In the genomic region with DNA sequence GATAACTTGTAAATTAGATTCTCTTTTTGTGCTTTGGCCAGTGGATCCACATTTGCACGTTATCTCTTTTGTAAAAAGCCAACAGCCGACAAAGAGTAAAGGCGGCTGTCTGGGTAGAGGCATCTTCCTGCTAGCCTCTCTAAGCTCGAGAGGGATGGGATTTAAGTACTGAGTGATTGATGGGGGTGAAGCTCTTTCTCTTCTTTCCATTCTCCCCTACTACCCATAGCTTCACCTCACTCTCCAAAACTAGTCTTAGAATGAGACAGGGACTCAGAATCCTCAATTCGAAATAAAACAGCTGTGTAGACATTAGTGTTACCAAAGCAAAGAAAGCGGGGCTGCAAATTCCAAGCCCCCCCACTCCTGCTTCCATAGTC, we compare ENCODE assay signal across 8 cellular contexts. TPM values are rescaled to one million over a fixed set of nuclear protein-coding genes. Genes with fewer than 3 reads are reported as not detected.
DNase-seq lines count a peak whose midpoint lies in the region; ATAC-seq and TF ChIP-seq lines count a peak whose summit lies in the region.

No MANE protein-coding gene starts in this region.

- peak overlapping the region in 9 of 10 donors; percentile 6 to 91 (median 40) for H3K27ac ChIP-seq in heart right ventricle
- H3K27ac ChIP-seq in iPS-18a (ENCODE audit: low read length): no peak overlapping the region
- H3K27ac ChIP-seq in uterus: peak overlapping the region; percentile 39 to 92

- H3K4me3 ChIP-seq in heart right ventricle: peak overlapping the region in 7 of 10 donors; percentile 29 to 94 (median 90)
- H3K4me3 ChIP-seq in iPS-18a (ENCODE audit: low read length): peak overlapping the region; percentile 93
- H3K4me3 ChIP-seq in uterus: peak overlapping the region in 1 of 2 donors; percentile 15

- peaks cover 0 to 7% (median 0%) of the 10 kb centered on the region in 9 donors for H3K36me3 ChIP-seq in heart right ventricle
- peaks cover 15% of the 10 kb centered on the region for H3K36me3 ChIP-seq in iPS-18a (ENCODE audit: control insufficient read depth, low read depth, low read length)
- H3K36me3 ChIP-seq in uterus: no peaks in the 10 kb centered on the region

- intact Hi-C loops in heart right ventricle (cut with DNase I): loop anchor here in 5 of 10 donors (2.0 to 10.0 kb wide), 5 partner anchors 64 to 134 kb away; no protein-coding TSS in a partner anchor
- intact Hi-C loops in cardiac septum (cut with DNase I): loop anchor here (2.0 kb wide), 1 partner anchor 70 kb away; no protein-coding TSS in a partner anchor
- intact Hi-C loops in uterus (cut with DNase I; ENCODE audit: low total_unique reads): no loop called here

- H3K27ac Mint-ChIP-seq in T-cell: peak overlapping the region in 1 of 2 donors; percentile 1

- WGBS in heart right ventricle, 2 donors: 57 to 62% methylated on average over 6 of the region's 6 CpGs

- peak overlapping the region in 2 of 3 donors; percentile 28 to 93 for H3K4me3 Mint-ChIP-seq in T-cell

- peaks cover 20 to 47% (median 31%) of the 10 kb centered on the region in 3 donors for H3K4me1 Mint-ChIP-seq in T-cell

- H3K9me3 Mint-ChIP-seq in T-cell: no peaks in the 10 kb centered on the region

- DNase-seq in heart right ventricle (no peak), cardiac septum (ENCODE audit: low spot score) (no peak), T-cell (no peak), uterus (no peak), Ammon's horn (ENCODE audit: low spot score) (no peak)

- peaks cover 8 to 64% (median 49%) of the 10 kb centered on the region in 9 donors for H3K4me1 ChIP-seq in heart right ventricle
- H3K4me1 ChIP-seq in iPS-18a (ENCODE audit: control insufficient read depth, low read depth, low read length): peaks cover 65% of the 10 kb centered on the region
- no peaks in the 10 kb centered on the region for H3K4me1 ChIP-seq in uterus

- no peaks in the 10 kb centered on the region for H3K27me3 ChIP-seq in heart right ventricle
- H3K27me3 ChIP-seq in iPS-18a (ENCODE audit: control insufficient read depth, insufficient read depth, low read length): peaks cover 4% of the 10 kb centered on the region
- H3K27me3 ChIP-seq in uterus: no peaks in the 10 kb centered on the region

- no peaks in the 10 kb centered on the region for H3K9me3 ChIP-seq in heart right ventricle
- H3K9me3 ChIP-seq in iPS-18a (ENCODE audit: control insufficient read depth, low read depth, low read length): no peaks in the 10 kb centered on the region
- no peaks in the 10 kb centered on the region for H3K9me3 ChIP-seq in uterus

- H3K9ac ChIP-seq in iPS-18a (ENCODE audit: low read length): peak overlapping the region; percentile 35

- peaks cover 3% of the 10 kb centered on the region for H3K36me3 Mint-ChIP-seq in T-cell

- POLR2A ChIA-PET in T-cell (lab: Charles Lee): no interaction called here

- no peak for TF ChIP-seq CTCF in heart right ventricle (IDR thresholded peaks at IDR 0.05)
- no peak for TF ChIP-seq CTCF in uterus (IDR thresholded peaks at IDR 0.05)

- no peak for TF ChIP-seq POLR2A in uterus (IDR thresholded peaks at IDR 0.05)

- CTCF ChIA-PET in T-cell (lab: Charles Lee): interaction anchor here in 1 of 2 donors (0.6 kb wide), 1 partner anchor 956 kb away, joined by 3 read pairs; no protein-coding TSS in a partner anchor

- no peaks in the 10 kb centered on the region for H3K27me3 Mint-ChIP-seq in T-cell

- ATAC-seq in heart right ventricle: no peak
- ATAC-seq in T-cell (replicated peaks in 1 of 4): no peak
- ATAC-seq in HG03442 (IDR thresholded peaks at IDR 0.05; ENCODE audit: unreplicated experiment): no peak
- ATAC-seq in GM19035 (IDR thresholded peaks at IDR 0.05; ENCODE audit: unreplicated experiment): no peak

RNA-seq across cellular contexts. Expression of a gene that starts 3.5 kb away (rescaled TPM):
- total RNA-seq in heart right ventricle (10 to 100 TPM; 47.3 to 79.6 (median 57.1) TPM), cardiac septum (56.2 TPM), T-cell (10 to 100 TPM; 12.3 to 30.6 (median 19.0) TPM), uterus (100 to 1,000 TPM in 1 of 4 donors, 10 to 100 TPM in 2, 1 to 10 TPM in 1; 5.1 to 360 (median 44.1) TPM)
- 10 to 100 TPM; 14.5 to 24.5 TPM for polyA plus RNA-seq in heart right ventricle

RNA-seq across cellular contexts. Expression of a gene that starts 43.6 kb away (rescaled TPM):
- total RNA-seq in heart right ventricle: 100 to 1,000 TPM; 102 to 143 (median 116) TPM
- polyA plus RNA-seq in heart right ventricle: 100 to 1,000 TPM; 116 to 136 TPM
- 96.2 TPM for total RNA-seq in cardiac septum
- total RNA-seq in T-cell: 10 to 100 TPM; 50.2 to 60.3 (median 55.6) TPM
- 100 to 1,000 TPM in 1 of 4 donors, 10 to 100 TPM in 3; 54.1 to 195 (median 61.9) TPM for total RNA-seq in uterus
